ENCODE assay signal across 8 cellular contexts in genomic region chrX:18983711-18984380, GRCh38. TPM values are rescaled to one million over a fixed set of nuclear protein-coding genes. Genes with fewer than 3 reads are reported as not detected.
DNase-seq lines count a peak whose midpoint lies in the region; ATAC-seq and TF ChIP-seq lines count a peak whose summit lies in the region.

PHKA2 (minus strand) TSS chrX:18984114; CDS start chrX:18983932, 182 bp downstream.

- ATAC-seq in GM18909 (IDR thresholded peaks at IDR 0.05; ENCODE audit: poor library complexity, unreplicated experiment) (peak; percentile 50), HG03159 (IDR thresholded peaks at IDR 0.05; ENCODE audit: unreplicated experiment) (peak; percentile 31), RWPE2 (ENCODE audit: low read depth) (peak; percentile 68)

- DNase-seq in RWPE2 (ENCODE audit: low spot score), result no peak
- DNase-seq in astrocyte of the spinal cord (ENCODE audit: low read depth, low spot score), result no peak
- peak; percentile 70 for DNase-seq in sigmoid colon
- no peak for DNase-seq in OCI-M2 (lab: John Stamatoyannopoulos, UW; ENCODE audit: unreplicated experiment)

- in situ Hi-C loops in astrocyte of the spinal cord (cut with HindIII; ENCODE audit: low sequenced_read_pairs), result no loop called here

- H3K36me3 ChIP-seq in BLaER1 (no peaks in the 10 kb centered on the region), RWPE2 (ENCODE audit: low read depth) (peaks cover 4% of the 10 kb centered on the region; the same call in 1 of the 2 replicates), sigmoid colon (no peaks in the 10 kb centered on the region)

- H3K27me3 ChIP-seq in BLaER1 (peaks cover 57% of the 10 kb centered on the region), RWPE2 (ENCODE audit: insufficient read depth, poor library complexity, severe bottlenecking) (no peaks in the 10 kb centered on the region), sigmoid colon (peaks cover 0 to 5% (median 0%) of the 10 kb centered on the region in 3 donors)

- TF ChIP-seq CTCF in RWPE2 (IDR thresholded peaks at IDR 0.05; ENCODE audit: poor library complexity, severe bottlenecking) (no peak), astrocyte of the spinal cord (IDR thresholded peaks at IDR 0.05; ENCODE audit: low read depth, low read length) (no peak), sigmoid colon (IDR thresholded peaks at IDR 0.05) (no peak)

- 0 to 1% methylated on average over 63 of the region's 63 CpGs for WGBS in sigmoid colon, 2 donors

- H3K27ac ChIP-seq in BLaER1, result peak within 1 kb of the TSS; percentile 90
- peak within 1 kb of the TSS; percentile 75 for H3K27ac ChIP-seq in RWPE2 (ENCODE audit: poor library complexity, severe bottlenecking)
- H3K27ac ChIP-seq in sigmoid colon, result peak within 1 kb of the TSS; percentile 86 to 90 (median 88)

- H3K4me3 ChIP-seq in BLaER1 (peak within 1 kb of the TSS; percentile 75), RWPE2 (ENCODE audit: severe bottlenecking) (peak within 1 kb of the TSS; percentile 65), astrocyte of the spinal cord (ENCODE audit: low read depth, low read length) (peak within 1 kb of the TSS; percentile 61), iPS-11a (ENCODE audit: low read depth, low read length) (peak within 1 kb of the TSS; percentile 56), sigmoid colon (peak within 1 kb of the TSS; percentile 47 to 74 (median 70))

- H3K9ac ChIP-seq in BLaER1, result peak within 1 kb of the TSS; percentile 85

- TF ChIP-seq EP300 in sigmoid colon (IDR thresholded peaks at IDR 0.05), result no peak

- intact Hi-C loops in sigmoid colon (cut with DNase I), result loop anchor here (10.0 kb wide), 2 partner anchors 309 to 361 kb away; partner anchors contain the start of genes PDHA1 and RS1

- H4K20me1 ChIP-seq in BLaER1, result peaks cover 32% of the 10 kb centered on the region

- peaks cover 7% of the 10 kb centered on the region; the same call in 1 of the 2 replicates for H3K9me3 ChIP-seq in BLaER1
- H3K9me3 ChIP-seq in RWPE2 (ENCODE audit: severe bottlenecking), result no peaks in the 10 kb centered on the region
- no peaks in the 10 kb centered on the region for H3K9me3 ChIP-seq in sigmoid colon

- no peak for TF ChIP-seq POLR2A in sigmoid colon (IDR thresholded peaks at IDR 0.05)

- peak within 1 kb of the TSS; percentile 78 for H3K4me2 ChIP-seq in BLaER1

- peaks cover 35% of the 10 kb centered on the region for H3K4me1 ChIP-seq in BLaER1
- H3K4me1 ChIP-seq in RWPE2 (ENCODE audit: insufficient read depth, poor library complexity, severe bottlenecking), result no peaks in the 10 kb centered on the region
- peaks cover 0 to 11% (median 6%) of the 10 kb centered on the region in 4 donors for H3K4me1 ChIP-seq in sigmoid colon

RNA-seq across cellular contexts. Expression of gene PHKA2, which starts in this region (rescaled TPM):
- 10 to 100 TPM in 3 of 4 donors, 1 to 10 TPM in 1; 8.9 to 22.7 (median 15.2) TPM for total RNA-seq in sigmoid colon
- 10 to 100 TPM in 1 of 3 donors, 1 to 10 TPM in 2; 4.2 to 17.2 (median 7.8) TPM for polyA plus RNA-seq in sigmoid colon
